1 cellular context compared by ENCODE assay signal in the genomic region with DNA sequence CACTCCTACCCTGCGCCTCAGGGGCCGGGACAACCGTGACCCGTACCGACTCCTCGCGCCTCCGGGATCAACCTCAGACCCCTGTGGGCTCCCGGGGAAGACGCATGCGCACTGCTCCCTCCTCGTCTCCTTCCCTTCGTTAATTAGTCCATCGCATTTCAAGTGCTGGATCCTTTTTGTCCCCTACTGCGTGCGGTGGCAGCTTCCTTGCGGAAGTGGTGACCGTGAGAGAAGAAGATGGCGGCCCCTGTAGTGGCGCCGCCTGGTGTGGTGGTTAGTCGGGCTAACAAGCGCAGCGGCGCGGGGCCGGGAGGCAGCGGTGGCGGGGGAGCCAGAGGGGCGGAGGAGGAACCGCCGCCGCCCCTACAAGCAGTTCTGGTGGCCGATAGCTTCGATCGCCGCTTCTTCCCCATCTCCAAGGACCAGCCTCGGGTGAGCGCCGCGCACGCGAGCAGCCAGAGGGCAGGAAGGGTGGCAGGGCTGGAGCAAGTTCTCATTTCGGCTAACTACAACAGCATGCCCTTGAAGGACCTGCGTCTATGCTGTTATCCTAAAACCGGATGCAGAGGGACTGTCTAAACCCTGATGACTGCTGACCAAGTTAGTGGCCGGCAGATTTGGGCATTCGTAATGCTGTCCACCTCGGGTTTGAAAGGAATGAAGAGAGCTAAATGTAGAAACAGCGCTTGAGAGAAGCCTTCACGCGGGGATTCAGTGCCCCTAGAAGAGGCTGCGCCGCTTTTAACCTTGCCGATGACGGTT.
TF ChIP-seq lines count a peak whose summit lies in the region.

A gene (plus strand): TSS at position 210 of the 762 bp plus-strand sequence. CDS start 28 bp downstream, at position 238.

TF ChIP-seq in HepG2, 621 proteins besides CTCF, POLR2A, EP300 and RAD21 (continued from another document and continues in another):
- TF ChIP-seq, protein P1, sequence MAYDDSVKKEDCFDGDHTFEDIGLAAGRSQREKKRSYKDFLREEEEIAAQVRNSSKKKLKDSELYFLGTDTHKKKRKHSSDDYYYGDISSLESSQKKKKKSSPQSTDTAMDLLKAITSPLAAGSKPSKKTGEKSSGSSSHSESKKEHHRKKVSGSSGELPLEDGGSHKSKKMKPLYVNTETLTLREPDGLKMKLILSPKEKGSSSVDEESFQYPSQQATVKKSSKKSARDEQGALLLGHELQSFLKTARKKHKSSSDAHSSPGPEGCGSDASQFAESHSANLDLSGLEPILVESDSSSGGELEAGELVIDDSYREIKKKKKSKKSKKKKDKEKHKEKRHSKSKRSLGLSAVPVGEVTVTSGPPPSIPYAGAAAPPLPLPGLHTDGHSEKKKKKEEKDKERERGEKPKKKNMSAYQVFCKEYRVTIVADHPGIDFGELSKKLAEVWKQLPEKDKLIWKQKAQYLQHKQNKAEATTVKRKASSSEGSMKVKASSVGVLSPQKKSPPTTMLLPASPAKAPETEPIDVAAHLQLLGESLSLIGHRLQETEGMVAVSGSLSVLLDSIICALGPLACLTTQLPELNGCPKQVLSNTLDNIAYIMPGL (CRISPR knock-in tag; IDR thresholded peaks at IDR 0.05; ENCODE audit: borderline replicate concordance in 1 of 2, low read depth in 1 of 2): peak; percentile 91 to 93
- TF ChIP-seq, protein P2, sequence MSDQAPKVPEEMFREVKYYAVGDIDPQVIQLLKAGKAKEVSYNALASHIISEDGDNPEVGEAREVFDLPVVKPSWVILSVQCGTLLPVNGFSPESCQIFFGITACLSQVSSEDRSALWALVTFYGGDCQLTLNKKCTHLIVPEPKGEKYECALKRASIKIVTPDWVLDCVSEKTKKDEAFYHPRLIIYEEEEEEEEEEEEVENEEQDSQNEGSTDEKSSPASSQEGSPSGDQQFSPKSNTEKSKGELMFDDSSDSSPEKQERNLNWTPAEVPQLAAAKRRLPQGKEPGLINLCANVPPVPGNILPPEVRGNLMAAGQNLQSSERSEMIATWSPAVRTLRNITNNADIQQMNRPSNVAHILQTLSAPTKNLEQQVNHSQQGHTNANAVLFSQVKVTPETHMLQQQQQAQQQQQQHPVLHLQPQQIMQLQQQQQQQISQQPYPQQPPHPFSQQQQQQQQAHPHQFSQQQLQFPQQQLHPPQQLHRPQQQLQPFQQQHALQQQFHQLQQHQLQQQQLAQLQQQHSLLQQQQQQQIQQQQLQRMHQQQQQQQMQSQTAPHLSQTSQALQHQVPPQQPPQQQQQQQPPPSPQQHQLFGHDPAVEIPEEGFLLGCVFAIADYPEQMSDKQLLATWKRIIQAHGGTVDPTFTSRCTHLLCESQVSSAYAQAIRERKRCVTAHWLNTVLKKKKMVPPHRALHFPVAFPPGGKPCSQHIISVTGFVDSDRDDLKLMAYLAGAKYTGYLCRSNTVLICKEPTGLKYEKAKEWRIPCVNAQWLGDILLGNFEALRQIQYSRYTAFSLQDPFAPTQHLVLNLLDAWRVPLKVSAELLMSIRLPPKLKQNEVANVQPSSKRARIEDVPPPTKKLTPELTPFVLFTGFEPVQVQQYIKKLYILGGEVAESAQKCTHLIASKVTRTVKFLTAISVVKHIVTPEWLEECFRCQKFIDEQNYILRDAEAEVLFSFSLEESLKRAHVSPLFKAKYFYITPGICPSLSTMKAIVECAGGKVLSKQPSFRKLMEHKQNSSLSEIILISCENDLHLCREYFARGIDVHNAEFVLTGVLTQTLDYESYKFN (CRISPR knock-in tag; conservative IDR thresholded peaks at IDR 0.05): no peak; the same call in 1 of the 2 replicates
- TF ChIP-seq SETDB1 (CRISPR knock-in tag; IDR thresholded peaks at IDR 0.05; ENCODE audit: borderline replicate concordance) (peak; percentile 61; the same call in 1 of the 2 replicates), KDM5B (CRISPR knock-in tag; IDR thresholded peaks at IDR 0.05; ENCODE audit: borderline replicate concordance) (peak; percentile 78), JUND (CRISPR knock-in tag; IDR thresholded peaks at IDR 0.05) (no peak), ZNF75D (CRISPR knock-in tag; IDR thresholded peaks at IDR 0.05; ENCODE audit: borderline replicate concordance) (no peak), ZNF788 (CRISPR knock-in tag; IDR thresholded peaks at IDR 0.05; ENCODE audit: borderline replicate concordance) (peak; percentile 95), LCORL (IDR thresholded peaks at IDR 0.05) (no peak), LCORL (CRISPR knock-in tag; IDR thresholded peaks at IDR 0.05) (peak; percentile 42; the same call in 1 of the 2 replicates), ZNF44 (CRISPR knock-in tag; IDR thresholded peaks at IDR 0.05) (no peak; the same call in 1 of the 2 replicates), MAFK (conservative IDR thresholded peaks at IDR 0.05 in 1 of 2, IDR thresholded peaks at IDR 0.05 in 1 of 2; ENCODE audit: low read length in 2 of 2) (no peak), KLF12 (CRISPR knock-in tag; IDR thresholded peaks at IDR 0.05; ENCODE audit: borderline replicate concordance) (peak; percentile 26; the same call in 1 of the 2 replicates), ZBTB42 (CRISPR knock-in tag; IDR thresholded peaks at IDR 0.05) (peak; percentile 55; the same call in 1 of the 2 replicates), JDP2 (CRISPR knock-in tag; IDR thresholded peaks at IDR 0.05; ENCODE audit: borderline replicate concordance) (no peak), RBAK (CRISPR knock-in tag; IDR thresholded peaks at IDR 0.05) (no peak), ZNF713 (CRISPR knock-in tag; IDR thresholded peaks at IDR 0.05) (no peak), ERF (CRISPR knock-in tag; IDR thresholded peaks at IDR 0.05) (peak; percentile 83), HHEX (CRISPR knock-in tag; IDR thresholded peaks at IDR 0.05) (peak; percentile 51; the same call in 1 of the 2 replicates), RCOR2 (CRISPR knock-in tag; IDR thresholded peaks at IDR 0.05) (0 out of 2 replicates have a peak, but pooled peaks have one; percentile 17)
- TF ChIP-seq, protein P3, sequence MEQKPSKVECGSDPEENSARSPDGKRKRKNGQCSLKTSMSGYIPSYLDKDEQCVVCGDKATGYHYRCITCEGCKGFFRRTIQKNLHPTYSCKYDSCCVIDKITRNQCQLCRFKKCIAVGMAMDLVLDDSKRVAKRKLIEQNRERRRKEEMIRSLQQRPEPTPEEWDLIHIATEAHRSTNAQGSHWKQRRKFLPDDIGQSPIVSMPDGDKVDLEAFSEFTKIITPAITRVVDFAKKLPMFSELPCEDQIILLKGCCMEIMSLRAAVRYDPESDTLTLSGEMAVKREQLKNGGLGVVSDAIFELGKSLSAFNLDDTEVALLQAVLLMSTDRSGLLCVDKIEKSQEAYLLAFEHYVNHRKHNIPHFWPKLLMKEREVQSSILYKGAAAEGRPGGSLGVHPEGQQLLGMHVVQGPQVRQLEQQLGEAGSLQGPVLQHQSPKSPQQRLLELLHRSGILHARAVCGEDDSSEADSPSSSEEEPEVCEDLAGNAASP (CRISPR knock-in tag; IDR thresholded peaks at IDR 0.05; ENCODE audit: borderline replicate concordance): peak; percentile 76
- TF ChIP-seq, protein P4, sequence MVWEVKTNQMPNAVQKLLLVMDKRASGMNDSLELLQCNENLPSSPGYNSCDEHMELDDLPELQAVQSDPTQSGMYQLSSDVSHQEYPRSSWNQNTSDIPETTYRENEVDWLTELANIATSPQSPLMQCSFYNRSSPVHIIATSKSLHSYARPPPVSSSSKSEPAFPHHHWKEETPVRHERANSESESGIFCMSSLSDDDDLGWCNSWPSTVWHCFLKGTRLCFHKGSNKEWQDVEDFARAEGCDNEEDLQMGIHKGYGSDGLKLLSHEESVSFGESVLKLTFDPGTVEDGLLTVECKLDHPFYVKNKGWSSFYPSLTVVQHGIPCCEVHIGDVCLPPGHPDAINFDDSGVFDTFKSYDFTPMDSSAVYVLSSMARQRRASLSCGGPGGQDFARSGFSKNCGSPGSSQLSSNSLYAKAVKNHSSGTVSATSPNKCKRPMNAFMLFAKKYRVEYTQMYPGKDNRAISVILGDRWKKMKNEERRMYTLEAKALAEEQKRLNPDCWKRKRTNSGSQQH (CRISPR knock-in tag; IDR thresholded peaks at IDR 0.05; ENCODE audit: low read depth): peak; percentile 94
- TF ChIP-seq, protein P5, sequence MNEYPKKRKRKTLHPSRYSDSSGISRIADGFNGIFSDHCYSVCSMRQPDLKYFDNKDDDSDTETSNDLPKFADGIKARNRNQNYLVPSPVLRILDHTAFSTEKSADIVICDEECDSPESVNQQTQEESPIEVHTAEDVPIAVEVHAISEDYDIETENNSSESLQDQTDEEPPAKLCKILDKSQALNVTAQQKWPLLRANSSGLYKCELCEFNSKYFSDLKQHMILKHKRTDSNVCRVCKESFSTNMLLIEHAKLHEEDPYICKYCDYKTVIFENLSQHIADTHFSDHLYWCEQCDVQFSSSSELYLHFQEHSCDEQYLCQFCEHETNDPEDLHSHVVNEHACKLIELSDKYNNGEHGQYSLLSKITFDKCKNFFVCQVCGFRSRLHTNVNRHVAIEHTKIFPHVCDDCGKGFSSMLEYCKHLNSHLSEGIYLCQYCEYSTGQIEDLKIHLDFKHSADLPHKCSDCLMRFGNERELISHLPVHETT (CRISPR knock-in tag; conservative IDR thresholded peaks at IDR 0.05): peak; percentile 83; the same call in 1 of the 2 replicates
- TF ChIP-seq, protein P6, sequence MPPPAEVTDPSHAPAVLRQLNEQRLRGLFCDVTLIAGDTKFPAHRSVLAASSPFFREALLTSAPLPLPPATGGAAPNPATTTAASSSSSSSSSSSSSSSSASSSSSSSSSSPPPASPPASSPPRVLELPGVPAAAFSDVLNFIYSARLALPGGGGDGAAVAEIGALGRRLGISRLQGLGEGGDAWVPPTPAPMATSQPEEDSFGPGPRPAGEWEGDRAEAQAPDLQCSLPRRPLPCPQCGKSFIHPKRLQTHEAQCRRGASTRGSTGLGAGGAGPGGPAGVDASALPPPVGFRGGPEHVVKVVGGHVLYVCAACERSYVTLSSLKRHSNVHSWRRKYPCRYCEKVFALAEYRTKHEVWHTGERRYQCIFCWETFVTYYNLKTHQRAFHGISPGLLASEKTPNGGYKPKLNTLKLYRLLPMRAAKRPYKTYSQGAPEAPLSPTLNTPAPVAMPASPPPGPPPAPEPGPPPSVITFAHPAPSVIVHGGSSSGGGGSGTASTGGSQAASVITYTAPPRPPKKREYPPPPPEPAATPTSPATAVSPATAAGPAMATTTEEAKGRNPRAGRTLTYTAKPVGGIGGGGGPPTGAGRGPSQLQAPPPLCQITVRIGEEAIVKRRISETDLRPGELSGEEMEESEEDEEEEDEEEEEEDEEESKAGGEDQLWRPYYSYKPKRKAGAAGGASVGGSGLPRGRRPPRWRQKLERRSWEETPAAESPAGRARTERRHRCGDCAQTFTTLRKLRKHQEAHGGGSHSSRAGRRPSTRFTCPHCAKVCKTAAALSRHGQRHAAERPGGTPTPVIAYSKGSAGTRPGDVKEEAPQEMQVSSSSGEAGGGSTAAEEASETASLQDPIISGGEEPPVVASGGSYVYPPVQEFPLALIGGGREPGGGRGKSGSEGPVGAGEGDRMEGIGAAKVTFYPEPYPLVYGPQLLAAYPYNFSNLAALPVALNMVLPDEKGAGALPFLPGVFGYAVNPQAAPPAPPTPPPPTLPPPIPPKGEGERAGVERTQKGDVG (CRISPR knock-in tag; IDR thresholded peaks at IDR 0.05; ENCODE audit: borderline replicate concordance): peak; percentile 10; the same call in 1 of the 2 replicates
- TF ChIP-seq, protein P7, sequence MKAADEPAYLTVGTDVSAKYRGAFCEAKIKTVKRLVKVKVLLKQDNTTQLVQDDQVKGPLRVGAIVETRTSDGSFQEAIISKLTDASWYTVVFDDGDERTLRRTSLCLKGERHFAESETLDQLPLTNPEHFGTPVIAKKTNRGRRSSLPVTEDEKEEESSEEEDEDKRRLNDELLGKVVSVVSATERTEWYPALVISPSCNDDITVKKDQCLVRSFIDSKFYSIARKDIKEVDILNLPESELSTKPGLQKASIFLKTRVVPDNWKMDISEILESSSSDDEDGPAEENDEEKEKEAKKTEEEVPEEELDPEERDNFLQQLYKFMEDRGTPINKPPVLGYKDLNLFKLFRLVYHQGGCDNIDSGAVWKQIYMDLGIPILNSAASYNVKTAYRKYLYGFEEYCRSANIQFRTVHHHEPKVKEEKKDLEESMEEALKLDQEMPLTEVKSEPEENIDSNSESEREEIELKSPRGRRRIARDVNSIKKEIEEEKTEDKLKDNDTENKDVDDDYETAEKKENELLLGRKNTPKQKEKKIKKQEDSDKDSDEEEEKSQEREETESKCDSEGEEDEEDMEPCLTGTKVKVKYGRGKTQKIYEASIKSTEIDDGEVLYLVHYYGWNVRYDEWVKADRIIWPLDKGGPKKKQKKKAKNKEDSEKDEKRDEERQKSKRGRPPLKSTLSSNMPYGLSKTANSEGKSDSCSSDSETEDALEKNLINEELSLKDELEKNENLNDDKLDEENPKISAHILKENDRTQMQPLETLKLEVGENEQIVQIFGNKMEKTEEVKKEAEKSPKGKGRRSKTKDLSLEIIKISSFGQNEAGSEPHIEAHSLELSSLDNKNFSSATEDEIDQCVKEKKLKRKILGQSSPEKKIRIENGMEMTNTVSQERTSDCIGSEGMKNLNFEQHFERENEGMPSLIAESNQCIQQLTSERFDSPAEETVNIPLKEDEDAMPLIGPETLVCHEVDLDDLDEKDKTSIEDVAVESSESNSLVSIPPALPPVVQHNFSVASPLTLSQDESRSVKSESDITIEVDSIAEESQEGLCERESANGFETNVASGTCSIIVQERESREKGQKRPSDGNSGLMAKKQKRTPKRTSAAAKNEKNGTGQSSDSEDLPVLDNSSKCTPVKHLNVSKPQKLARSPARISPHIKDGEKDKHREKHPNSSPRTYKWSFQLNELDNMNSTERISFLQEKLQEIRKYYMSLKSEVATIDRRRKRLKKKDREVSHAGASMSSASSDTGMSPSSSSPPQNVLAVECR (CRISPR knock-in tag; IDR thresholded peaks at IDR 0.05; ENCODE audit: borderline replicate concordance): peak; percentile 96
- TF ChIP-seq, protein P8, sequence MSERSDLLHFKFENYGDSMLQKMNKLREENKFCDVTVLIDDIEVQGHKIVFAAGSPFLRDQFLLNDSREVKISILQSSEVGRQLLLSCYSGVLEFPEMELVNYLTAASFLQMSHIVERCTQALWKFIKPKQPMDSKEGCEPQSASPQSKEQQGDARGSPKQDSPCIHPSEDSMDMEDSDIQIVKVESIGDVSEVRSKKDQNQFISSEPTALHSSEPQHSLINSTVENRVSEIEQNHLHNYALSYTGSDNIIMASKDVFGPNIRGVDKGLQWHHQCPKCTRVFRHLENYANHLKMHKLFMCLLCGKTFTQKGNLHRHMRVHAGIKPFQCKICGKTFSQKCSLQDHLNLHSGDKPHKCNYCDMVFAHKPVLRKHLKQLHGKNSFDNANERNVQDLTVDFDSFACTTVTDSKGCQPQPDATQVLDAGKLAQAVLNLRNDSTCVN (CRISPR knock-in tag; IDR thresholded peaks at IDR 0.05; ENCODE audit: borderline replicate concordance): peak; percentile 29; the same call in 1 of the 2 replicates
- TF ChIP-seq, protein P9, sequence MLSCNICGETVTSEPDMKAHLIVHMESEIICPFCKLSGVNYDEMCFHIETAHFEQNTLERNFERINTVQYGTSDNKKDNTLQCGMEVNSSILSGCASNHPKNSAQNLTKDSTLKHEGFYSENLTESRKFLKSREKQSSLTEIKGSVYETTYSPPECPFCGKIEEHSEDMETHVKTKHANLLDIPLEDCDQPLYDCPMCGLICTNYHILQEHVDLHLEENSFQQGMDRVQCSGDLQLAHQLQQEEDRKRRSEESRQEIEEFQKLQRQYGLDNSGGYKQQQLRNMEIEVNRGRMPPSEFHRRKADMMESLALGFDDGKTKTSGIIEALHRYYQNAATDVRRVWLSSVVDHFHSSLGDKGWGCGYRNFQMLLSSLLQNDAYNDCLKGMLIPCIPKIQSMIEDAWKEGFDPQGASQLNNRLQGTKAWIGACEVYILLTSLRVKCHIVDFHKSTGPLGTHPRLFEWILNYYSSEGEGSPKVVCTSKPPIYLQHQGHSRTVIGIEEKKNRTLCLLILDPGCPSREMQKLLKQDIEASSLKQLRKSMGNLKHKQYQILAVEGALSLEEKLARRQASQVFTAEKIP (CRISPR knock-in tag; IDR thresholded peaks at IDR 0.05; ENCODE audit: borderline replicate concordance): no peak
